8 cellular contexts compared by ENCODE assay signal in the genomic region with DNA sequence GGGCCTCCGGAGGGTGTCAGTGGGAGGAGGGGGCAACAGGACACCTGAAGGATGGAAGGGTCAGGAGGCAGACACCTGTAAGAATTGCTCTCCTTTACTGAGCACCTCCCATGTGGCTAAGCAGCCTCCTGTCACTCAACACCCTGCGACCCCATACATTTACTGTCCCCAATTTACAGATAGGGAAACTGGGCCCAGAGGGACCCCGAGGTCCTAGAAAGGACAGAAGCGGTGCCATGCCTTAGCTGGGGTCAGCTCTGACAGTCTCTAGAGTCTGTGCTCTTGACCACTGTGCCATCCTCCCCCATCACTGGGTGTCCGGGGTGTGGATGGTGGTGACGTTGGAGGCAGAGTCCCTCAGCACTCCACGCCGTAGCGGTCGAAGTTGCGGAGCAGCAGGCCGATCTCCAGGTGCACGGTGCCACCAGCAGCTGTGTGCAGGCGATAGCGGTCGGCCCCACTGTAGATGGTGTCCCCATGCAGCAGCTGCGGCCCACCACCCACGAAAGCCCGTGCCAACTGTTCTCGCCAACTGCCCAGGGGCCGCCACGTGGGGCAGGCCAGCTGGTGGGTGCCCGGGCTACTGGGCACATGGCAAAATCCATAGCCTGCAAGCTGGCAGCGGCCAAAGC. TPM values are rescaled to one million over a fixed set of nuclear protein-coding genes. Genes with fewer than 3 reads are reported as not detected.
A peak's percentile ranks its signal among the peaks of the same experiment; 100 is the strongest.
DNase-seq lines count a peak whose midpoint lies in the region; ATAC-seq and TF ChIP-seq lines count a peak whose summit lies in the region.

No MANE protein-coding gene starts in this region.

- no peak for ATAC-seq in GM19452 (IDR thresholded peaks at IDR 0.05; ENCODE audit: unreplicated experiment)

- in situ Hi-C loops in GM13977 (cut with MboI; ENCODE audit: low pct_unique_long_range_greater_than_20kb, low sequenced_read_pairs, unreplicated experiment), result no loop called here

- WGBS in ectodermal cell, 2 experiments, result 91 to 92% methylated on average over 24 of the region's 24 CpGs

- H3K4me1 ChIP-seq in BLaER1 treated with 17β-estradiol and CSF1 and Interleukin-3, amounts not matched to agents 10 nM and 100 nM, result peaks cover 41 to 67% (median 62%) of the 10 kb centered on the region in 10 experiments
- peaks cover 24% of the 10 kb centered on the region for H3K4me1 ChIP-seq in KMS-11 (ENCODE audit: low read depth, poor library complexity, severe bottlenecking)
- peaks cover 19% of the 10 kb centered on the region for H3K4me1 ChIP-seq in ectodermal cell (ENCODE audit: control insufficient read depth, insufficient read depth, low read length)
- peaks cover 9% of the 10 kb centered on the region for H3K4me1 ChIP-seq in neural progenitor cell

- H3K79me2 ChIP-seq in KMS-11 (ENCODE audit: insufficient read depth, low read depth) (peaks cover 38% of the 10 kb centered on the region), neural progenitor cell (ENCODE audit: low read depth) (no peaks in the 10 kb centered on the region)

- peak overlapping the region; percentile 78 to 94 (median 89) for H3K4me2 ChIP-seq in BLaER1 treated with 17β-estradiol and CSF1 and Interleukin-3, amounts not matched to agents 10 nM and 100 nM
- H3K4me2 ChIP-seq in KMS-11 (peak overlapping the region; percentile 85), neural progenitor cell (peak overlapping the region; percentile 86)

- peak overlapping the region in 10 of 11 experiments; percentile 44 to 91 (median 86); a peak in 20 of 22 replicates for H3K27ac ChIP-seq in BLaER1 treated with 17β-estradiol and CSF1 and Interleukin-3, amounts not matched to agents 10 nM and 100 nM
- H3K27ac ChIP-seq in KMS-11 (no peak overlapping the region), ectodermal cell (ENCODE audit: insufficient read depth, low read depth, low read length, poor library complexity, severe bottlenecking) (no peak overlapping the region), neural progenitor cell (no peak overlapping the region)

- H3K9me3 Mint-ChIP-seq in neural progenitor cell, result no peaks in the 10 kb centered on the region

- no peak for DNase-seq in neural progenitor cell (ENCODE audit: low spot score)
- DNase-seq in NOMO-1 (lab: John Stamatoyannopoulos, UW; ENCODE audit: unreplicated experiment in 2 of 2), result no peak
- DNase-seq in GM13977 (ENCODE audit: low spot score), result no peak
- no peak for DNase-seq in amygdala (lab: John Stamatoyannopoulos, UW)

- H3K36me3 Mint-ChIP-seq in neural progenitor cell, result no peaks in the 10 kb centered on the region

- H3K27ac Mint-ChIP-seq in neural progenitor cell, result no peak overlapping the region

- peaks cover 35% of the 10 kb centered on the region for H3K27me3 Mint-ChIP-seq in neural progenitor cell (ENCODE audit: insufficient read depth, low read depth)

- H3K9me3 ChIP-seq in BLaER1 treated with 17β-estradiol and CSF1 and Interleukin-3, amounts not matched to agents 10 nM and 100 nM (replicated peaks in 1 of 11), result no peaks in the 10 kb centered on the region
- H3K9me3 ChIP-seq in ectodermal cell (ENCODE audit: control insufficient read depth, low read length), result no peaks in the 10 kb centered on the region
- no peaks in the 10 kb centered on the region for H3K9me3 ChIP-seq in neural progenitor cell (ENCODE audit: low read depth)

- H3K4me3 Mint-ChIP-seq in neural progenitor cell, result peak overlapping the region; percentile 87

- H3K27me3 ChIP-seq in BLaER1 treated with 17β-estradiol and CSF1 and Interleukin-3, amounts not matched to agents 10 nM and 100 nM, result no peaks in the 10 kb centered on the region
- H3K27me3 ChIP-seq in KMS-11 (ENCODE audit: insufficient read depth, low read depth), result no peaks in the 10 kb centered on the region
- H3K27me3 ChIP-seq in ectodermal cell (ENCODE audit: control insufficient read depth, insufficient read depth, low read length, poor library complexity, severe bottlenecking), result peaks cover 50% of the 10 kb centered on the region
- H3K27me3 ChIP-seq in neural progenitor cell, result peaks cover 47% of the 10 kb centered on the region

- peaks cover 29 to 62% (median 47%) of the 10 kb centered on the region in 11 experiments for H4K20me1 ChIP-seq in BLaER1 treated with 17β-estradiol and CSF1 and Interleukin-3, amounts not matched to agents 10 nM and 100 nM
- H4K20me1 ChIP-seq in KMS-11 (ENCODE audit: insufficient read depth), result no peaks in the 10 kb centered on the region
- H4K20me1 ChIP-seq in neural progenitor cell (ENCODE audit: low read depth), result peaks cover 12% of the 10 kb centered on the region

- H2AFZ ChIP-seq in KMS-11 (ENCODE audit: low read depth) (peak overlapping the region; percentile 13; the same call in 1 of the 2 replicates), neural progenitor cell (replicated peaks) (no peak overlapping the region)

- peaks cover 13% of the 10 kb centered on the region for H3F3A ChIP-seq in neural progenitor cell (ENCODE audit: low read depth)

- peaks cover 0 to 9% (median 5%) of the 10 kb centered on the region in 11 experiments; a peak in 9 of 22 replicates for H3K36me3 ChIP-seq in BLaER1 treated with 17β-estradiol and CSF1 and Interleukin-3, amounts not matched to agents 10 nM and 100 nM
- H3K36me3 ChIP-seq in KMS-11 (ENCODE audit: insufficient read depth), result no peaks in the 10 kb centered on the region; the same call in 1 of the 2 replicates
- no peaks in the 10 kb centered on the region for H3K36me3 ChIP-seq in ectodermal cell (ENCODE audit: control insufficient read depth, insufficient read depth, low read length)
- H3K36me3 ChIP-seq in neural progenitor cell, result no peaks in the 10 kb centered on the region

- peak overlapping the region; percentile 87 to 99 (median 94) for H3K4me3 ChIP-seq in BLaER1 treated with 17β-estradiol and CSF1 and Interleukin-3, amounts not matched to agents 10 nM and 100 nM
- H3K4me3 ChIP-seq in KMS-11 (IDR thresholded peaks at IDR 0.05; ENCODE audit: insufficient read depth, low read depth, low read length) (no peak overlapping the region), ectodermal cell (ENCODE audit: insufficient read depth, low read depth, low read length) (peak overlapping the region; percentile 55), neural progenitor cell (peak overlapping the region; percentile 67)

- TF ChIP-seq CTCF in KMS-11 (conservative IDR thresholded peaks at IDR 0.05; ENCODE audit: low read depth, low read length) (peak; percentile 40; the same call in 1 of the 2 replicates), neural progenitor cell (IDR thresholded peaks at IDR 0.05) (no peak), GM13977 (IDR thresholded peaks at IDR 0.05; ENCODE audit: extremely low read depth, insufficient read depth, missing control alignments) (no peak)

- H3K4me1 Mint-ChIP-seq in neural progenitor cell, result peaks cover 19% of the 10 kb centered on the region

- peak overlapping the region; percentile 35 to 94 (median 87); a peak in 21 of 22 replicates for H3K9ac ChIP-seq in BLaER1 treated with 17β-estradiol and CSF1 and Interleukin-3, amounts not matched to agents 10 nM and 100 nM
- H3K9ac ChIP-seq in KMS-11 (no peak overlapping the region; the same call in 1 of the 2 replicates), neural progenitor cell (no peak overlapping the region)

RNA-seq across cellular contexts. Expression of gene TGFB1, which starts 0.7 kb away (rescaled TPM):
- polyA plus RNA-seq in ectodermal cell (2013, experiment 1 of 4), result 3.5 TPM
- polyA plus RNA-seq in ectodermal cell (2013, experiment 2 of 4), result 3.5 TPM
- polyA plus RNA-seq in ectodermal cell (2013, experiment 3 of 4), result 4.2 TPM
- polyA plus RNA-seq in ectodermal cell (2013, experiment 4 of 4), result 4.0 TPM
- 0.65 and 1.3 TPM in 2 replicates for total RNA-seq in neural progenitor cell (ENCODE audit: low replicate concordance)

RNA-seq across cellular contexts. Expression of gene B9D2, which starts 9.5 kb away (rescaled TPM):
- 7.6 TPM for polyA plus RNA-seq in ectodermal cell (2013, experiment 1 of 4)
- polyA plus RNA-seq in ectodermal cell (2013, experiment 2 of 4), result 6.5 TPM
- polyA plus RNA-seq in ectodermal cell (2013, experiment 3 of 4), result 8.8 TPM
- polyA plus RNA-seq in ectodermal cell (2013, experiment 4 of 4), result 8.3 TPM
- 2.5 and 5.5 TPM in 2 replicates for total RNA-seq in neural progenitor cell (ENCODE audit: low replicate concordance)

RNA-seq across cellular contexts. Expression of gene TMEM91, which starts 21.9 kb away (rescaled TPM):
- polyA plus RNA-seq in ectodermal cell (2013, experiment 1 of 4), result 9.2 TPM
- 8.5 TPM for polyA plus RNA-seq in ectodermal cell (2013, experiment 2 of 4)
- 8.9 TPM for polyA plus RNA-seq in ectodermal cell (2013, experiment 3 of 4)
- 9.7 TPM for polyA plus RNA-seq in ectodermal cell (2013, experiment 4 of 4)
- 4.5 and 10.7 TPM in 2 replicates for total RNA-seq in neural progenitor cell (ENCODE audit: low replicate concordance)

RNA-seq across cellular contexts. Expression of gene EXOSC5, which starts 42.7 kb away (rescaled TPM):
- 26.3 TPM for polyA plus RNA-seq in ectodermal cell (2013, experiment 1 of 4)
- polyA plus RNA-seq in ectodermal cell (2013, experiment 2 of 4), result 21.0 TPM
- 21.3 TPM for polyA plus RNA-seq in ectodermal cell (2013, experiment 3 of 4)
- polyA plus RNA-seq in ectodermal cell (2013, experiment 4 of 4), result 22.0 TPM
- 10.3 and 26.0 TPM in 2 replicates for total RNA-seq in neural progenitor cell (ENCODE audit: low replicate concordance)

RNA-seq across cellular contexts. Expression of gene BCKDHA, which starts 43.2 kb away (rescaled TPM):
- 34.7 TPM for polyA plus RNA-seq in ectodermal cell (2013, experiment 1 of 4)
- polyA plus RNA-seq in ectodermal cell (2013, experiment 2 of 4), result 48.7 TPM
- 42.9 TPM for polyA plus RNA-seq in ectodermal cell (2013, experiment 3 of 4)
- 49.2 TPM for polyA plus RNA-seq in ectodermal cell (2013, experiment 4 of 4)
- total RNA-seq in neural progenitor cell (ENCODE audit: low replicate concordance), result 25.7 and 62.8 TPM in 2 replicates

Comparison
In these comparisons a context has a peak if more than half of its experiments do, and no peak if none do; other contexts are left out.
1. H3K27ac ChIP-seq: peak in BLaER1 treated with 17β-estradiol and CSF1 and Interleukin-3, amounts not matched to agents 10 nM and 100 nM (10 of 11); none in KMS-11 (single experiment), ectodermal cell (single experiment) and neural progenitor cell (single experiment).
2. H3K9ac ChIP-seq: peak in BLaER1 treated with 17β-estradiol and CSF1 and Interleukin-3, amounts not matched to agents 10 nM and 100 nM (11 of 11); none in KMS-11 (single experiment) and neural progenitor cell (single experiment).
3. Peak in every context shown above with its lines, with median percentiles within 50 percentile points of each other: H3K4me2 ChIP-seq.